ENCODE assay signal across 8 cellular contexts in the genomic region with DNA sequence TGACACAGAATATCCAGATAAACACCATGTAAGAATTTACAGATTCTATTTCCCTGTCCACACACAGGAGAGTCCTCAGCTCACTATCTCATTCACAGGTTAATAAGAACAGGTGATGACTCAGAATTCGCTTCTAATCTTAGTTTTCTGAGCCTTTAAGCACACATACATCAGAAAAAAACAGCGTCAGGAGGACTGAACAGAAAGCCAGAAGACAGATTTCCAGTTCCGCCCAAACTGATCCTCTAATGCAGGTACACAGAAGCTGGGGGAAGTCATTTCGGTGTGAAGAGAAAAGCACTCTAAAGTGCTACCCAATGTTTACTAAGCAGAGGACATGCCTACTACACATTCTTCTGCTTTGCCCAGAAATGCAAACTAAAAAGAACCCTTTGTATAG. TPM values are rescaled to one million over a fixed set of nuclear protein-coding genes. Genes with fewer than 3 reads are reported as not detected.
DNase-seq lines count a peak whose midpoint lies in the region; ATAC-seq and TF ChIP-seq lines count a peak whose summit lies in the region.

No MANE protein-coding gene starts in this region.

- peak overlapping the region; percentile 83; the same call in 1 of the 2 replicates for H3K4me3 ChIP-seq in LNCaP clone FGC (ENCODE audit: low read depth, low read length)
- peak overlapping the region; percentile 86 to 94 for H3K4me3 ChIP-seq in neuronal stem cell (ENCODE audit: low read length in 2 of 2)

- H3K23ac ChIP-seq in neuronal stem cell (ENCODE audit: low read depth, low read length, poor library complexity), result no peak overlapping the region

- peaks cover 44% of the 10 kb centered on the region for H3K36me3 Mint-ChIP-seq in effector memory CD8-positive, alpha-beta T cell (ENCODE audit: insufficient read depth)

- H3K36me3 ChIP-seq in neuronal stem cell (replicated peaks in 1 of 2; ENCODE audit: control insufficient read depth in 2 of 2, insufficient read depth in 2 of 2, low read length in 2 of 2), result no peaks in the 10 kb centered on the region

- no peaks in the 10 kb centered on the region for H3K9me3 Mint-ChIP-seq in effector memory CD8-positive, alpha-beta T cell

- TF ChIP-seq CTCF in LNCaP clone FGC (IDR thresholded peaks at IDR 0.05; ENCODE audit: control insufficient read depth, extremely low read depth, insufficient read depth), result no peak

- H3K9me3 ChIP-seq in neuronal stem cell (replicated peaks in 1 of 2; ENCODE audit: control insufficient read depth in 2 of 2, insufficient read depth in 1 of 2, low read depth in 1 of 2, low read length in 2 of 2), result no peaks in the 10 kb centered on the region

- H4K8ac ChIP-seq in neuronal stem cell (ENCODE audit: low read depth, low read length), result no peak overlapping the region

- no peak overlapping the region for H3K9ac ChIP-seq in neuronal stem cell (ENCODE audit: low read depth, low read length, poor library complexity)

- no peak overlapping the region for H3K18ac ChIP-seq in neuronal stem cell (ENCODE audit: low read length)

- peak overlapping the region; percentile 97 to 99 for H3K4me3 Mint-ChIP-seq in effector memory CD8-positive, alpha-beta T cell

- H2BK12ac ChIP-seq in neuronal stem cell (ENCODE audit: low read length), result no peak overlapping the region

- no peak overlapping the region for H3K4ac ChIP-seq in neuronal stem cell (ENCODE audit: low read length)

- no peak overlapping the region for H4K91ac ChIP-seq in neuronal stem cell (ENCODE audit: low read depth, low read length, poor library complexity)

- H3K27ac ChIP-seq in neuronal stem cell (replicated peaks; ENCODE audit: low read length), result no peak overlapping the region

- DNase-seq in LNCaP clone FGC (ENCODE audit: low read depth) (no peak), neuronal stem cell (ENCODE audit: low spot score) (no peak), HK-2 (ENCODE audit: unreplicated experiment) (no peak), foreskin melanocyte (no peak), NCI-H446 (lab: John Stamatoyannopoulos, UW) (no peak)
- DNase-seq in effector memory CD8-positive, alpha-beta T cell, result no peak
- DNase-seq in activated CD4-positive, CD25-positive, alpha-beta regulatory T cell treated with anti-CD3 and anti-CD28 coated beads, Interleukin-2, amount 50 U/mL, for 72 hours, result no peak

- no peak overlapping the region for H2BK5ac ChIP-seq in neuronal stem cell (ENCODE audit: low read length)

- peaks cover 2% of the 10 kb centered on the region for H3K79me1 ChIP-seq in neuronal stem cell (ENCODE audit: low read depth, low read length)

- peak overlapping the region; percentile 60 for H3K4me2 ChIP-seq in neuronal stem cell (ENCODE audit: insufficient read depth, low read length, poor library complexity, severe bottlenecking)

- peak overlapping the region; percentile 95 to 96 for H3K27ac Mint-ChIP-seq in effector memory CD8-positive, alpha-beta T cell

- peak; percentile 23 for ATAC-seq in GM18520 (IDR thresholded peaks at IDR 0.05; ENCODE audit: unreplicated experiment)
- ATAC-seq in effector memory CD8-positive, alpha-beta T cell (replicated peaks), result no peak

- no CpG with 5 or more reads among the region's 4 CpGs for WGBS in neuronal stem cell (ENCODE audit: extremely low coverage in 2 of 2, insufficient read length in 2 of 2, insufficient replicate concordance in 1 of 2), 2 donors

- H3K27me3 ChIP-seq in neuronal stem cell (ENCODE audit: control insufficient read depth in 3 of 3, insufficient read depth in 3 of 3, low read depth in 1 of 3, low read length in 3 of 3), result peaks cover 0 to 11% (median 4%) of the 10 kb centered on the region in 3 experiments

- H2BK120ac ChIP-seq in neuronal stem cell (ENCODE audit: low read depth, low read length), result no peak overlapping the region

- no peak overlapping the region for H2AK5ac ChIP-seq in neuronal stem cell (ENCODE audit: low read depth, low read length)

- H2AFZ ChIP-seq in neuronal stem cell (ENCODE audit: low read length), result no peak overlapping the region

- no peak overlapping the region for H2BK15ac ChIP-seq in neuronal stem cell (ENCODE audit: low read length)

- H3K14ac ChIP-seq in neuronal stem cell (ENCODE audit: low read length), result no peak overlapping the region

- peaks cover 12 to 43% of the 10 kb centered on the region in 2 donors for H3K4me1 ChIP-seq in neuronal stem cell (ENCODE audit: control insufficient read depth in 2 of 2, insufficient read depth in 1 of 2, low read depth in 1 of 2, low read length in 2 of 2)

- H3K27me3 Mint-ChIP-seq in effector memory CD8-positive, alpha-beta T cell, result no peaks in the 10 kb centered on the region

- peaks cover 49 to 75% of the 10 kb centered on the region in 2 donors for H3K4me1 Mint-ChIP-seq in effector memory CD8-positive, alpha-beta T cell (ENCODE audit: low read depth in 2 of 2)

RNA-seq across cellular contexts. Expression of a gene that starts 1.6 kb away (rescaled TPM):
- polyA plus RNA-seq in neuronal stem cell (2013, experiment 1 of 2), result 79.6 TPM
- 79.1 TPM for polyA plus RNA-seq in neuronal stem cell (2013, experiment 2 of 2)
